12 cellular contexts compared by ENCODE assay signal in the genomic region with DNA sequence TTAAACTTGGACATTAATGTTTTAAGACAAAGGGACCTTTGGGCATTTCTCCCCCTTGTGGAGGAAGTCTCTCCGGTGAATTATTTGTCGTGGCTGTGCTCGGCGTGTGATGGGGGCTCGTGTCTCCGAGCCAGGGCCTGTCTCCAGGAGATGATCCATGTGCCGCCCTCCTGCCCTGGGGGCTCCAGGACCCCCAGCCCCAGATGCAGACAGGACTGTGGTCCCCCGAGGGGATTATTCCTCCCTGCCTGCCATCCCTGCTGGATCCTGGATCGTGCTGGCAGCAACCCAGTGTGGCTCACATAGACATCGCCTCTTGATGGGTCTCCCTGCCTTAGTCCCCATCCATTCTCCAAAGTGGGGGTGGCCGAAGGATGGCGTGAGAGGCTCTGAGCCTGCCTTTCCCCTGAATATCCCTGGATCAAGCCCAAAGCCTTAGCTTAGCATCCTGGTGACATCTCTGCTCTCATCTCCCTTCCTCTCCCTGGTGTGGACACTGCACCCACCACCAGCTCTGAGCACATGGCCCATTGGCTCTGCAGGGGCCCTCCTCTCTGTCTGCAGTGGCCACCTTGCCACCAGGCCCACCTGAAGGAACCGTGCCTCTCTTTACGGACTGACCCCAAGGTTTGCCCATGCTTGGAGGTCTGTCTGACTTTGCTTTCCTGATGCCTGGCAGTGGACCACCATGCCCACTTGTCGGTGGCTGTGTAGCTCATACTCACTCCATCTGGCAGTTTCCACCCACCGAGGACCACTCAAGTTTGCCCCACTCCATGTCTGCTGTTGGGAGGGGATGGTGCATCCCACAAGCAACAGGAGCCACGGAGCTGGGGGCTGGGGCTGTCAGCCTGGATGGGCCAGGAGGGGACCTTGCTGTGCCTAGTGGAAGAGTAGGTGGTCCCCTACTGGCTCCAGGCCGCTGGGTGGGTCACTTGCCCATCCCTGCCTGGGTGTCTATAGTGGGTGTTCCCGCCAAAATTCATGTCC. TPM values are rescaled to one million over a fixed set of nuclear protein-coding genes. Genes with fewer than 3 reads are reported as not detected.
A peak's percentile ranks its signal among the peaks of the same experiment; 100 is the strongest.
DNase-seq lines count a peak whose midpoint lies in the region; ATAC-seq, FAIRE-seq and TF ChIP-seq lines count a peak whose summit lies in the region.
"Had no signal": no experiment of that assay in that cellular context is flagged by ENCODE, and none has a peak within 500 bp of the region (broad histone marks: within the 10 kb centered on the region; RNA-seq: fewer than 3 reads in every experiment).

No MANE protein-coding gene starts in this region.

- POLR2A ChIA-PET in AG04449 (lab: Yijun Ruan, JAX) = no interaction called here
- POLR2A ChIA-PET in naive thymus-derived CD4-positive, alpha-beta T cell (lab: Charles Lee) = no interaction called here

- H3K4me3 Mint-ChIP-seq in GM23338 = no peak overlapping the region
- H3K4me3 Mint-ChIP-seq in naive thymus-derived CD4-positive, alpha-beta T cell = peak overlapping the region in 2 of 10 donors; percentile 19 to 25
- no peak overlapping the region for H3K4me3 Mint-ChIP-seq in activated CD4-positive, alpha-beta T cell treated with anti-CD3 and anti-CD28 coated beads, Interleukin-2, amount 10 ng/mL, durations not matched to agents 24 days and 14 days

- H2AFZ ChIP-seq in GM23338 = peak overlapping the region; percentile 84; the same call in 1 of the 2 replicates

- H3F3A ChIP-seq in GM23338 (replicated peaks; ENCODE audit: low read depth) = no peaks in the 10 kb centered on the region

- peak; percentile 52 for ATAC-seq in GM23338
- ATAC-seq in naive thymus-derived CD4-positive, alpha-beta T cell = no peak
- ATAC-seq in GM18517 (IDR thresholded peaks at IDR 0.05; ENCODE audit: unreplicated experiment) = no peak
- ATAC-seq in GM21825 (IDR thresholded peaks at IDR 0.05; ENCODE audit: unreplicated experiment) = no peak
- ATAC-seq: lower lobe of right lung had no signal

- H3K56ac ChIP-seq in mesendoderm (ENCODE audit: low read length) = no peak overlapping the region

- H3K23ac ChIP-seq in mesendoderm (ENCODE audit: low read length) = no peak overlapping the region

- H3K4me3 ChIP-seq in AG04449 (ENCODE audit: low read depth, low read length) (no peak overlapping the region), GM23338 (no peak overlapping the region), bronchial epithelial cell (ENCODE audit: low read depth, low read length) (no peak overlapping the region), mesendoderm (ENCODE audit: low read length) (no peak overlapping the region)
- no peak overlapping the region for H3K4me3 ChIP-seq in naive thymus-derived CD4-positive, alpha-beta T cell (ENCODE audit: low read length)
- H3K4me3 ChIP-seq: lower lobe of right lung had no signal

- H4K20me1 ChIP-seq in GM23338 (replicated peaks; ENCODE audit: insufficient read depth) = no peaks in the 10 kb centered on the region

- no peaks in the 10 kb centered on the region for H3K79me2 ChIP-seq in GM23338 (replicated peaks; ENCODE audit: insufficient read depth)
- H3K79me2 ChIP-seq in mesendoderm (ENCODE audit: control insufficient read depth, insufficient read depth, low read length) = no peaks in the 10 kb centered on the region

- H3K9me2 ChIP-seq in GM23338 (ENCODE audit: insufficient read depth) = peaks cover 6% of the 10 kb centered on the region; the same call in 1 of the 2 replicates

- H3K36me3 ChIP-seq in GM23338 (ENCODE audit: insufficient read depth) = no peaks in the 10 kb centered on the region
- no peaks in the 10 kb centered on the region for H3K36me3 ChIP-seq in bronchial epithelial cell (ENCODE audit: control insufficient read depth, insufficient read depth, low read length)
- no peaks in the 10 kb centered on the region for H3K36me3 ChIP-seq in mesendoderm (ENCODE audit: control insufficient read depth, insufficient read depth, low read length)
- H3K36me3 ChIP-seq in naive thymus-derived CD4-positive, alpha-beta T cell (ENCODE audit: control insufficient read depth in 2 of 3, insufficient read depth in 3 of 3, low read length in 3 of 3) = no peaks in the 10 kb centered on the region
- H3K36me3 ChIP-seq: lower lobe of right lung had no signal

- H3K27ac Mint-ChIP-seq in GM23338 = no peak overlapping the region
- H3K27ac Mint-ChIP-seq in naive thymus-derived CD4-positive, alpha-beta T cell = no peak overlapping the region
- H3K27ac Mint-ChIP-seq in activated CD4-positive, alpha-beta T cell treated with anti-CD3 and anti-CD28 coated beads, Interleukin-2, amount 10 ng/mL, durations not matched to agents 24 days and 14 days = no peak overlapping the region

- H2AK5ac ChIP-seq in mesendoderm (ENCODE audit: low read length) = no peak overlapping the region

- no peak overlapping the region for H3K4ac ChIP-seq in mesendoderm (ENCODE audit: low read depth, low read length)

- FAIRE-seq in bronchial epithelial cell (lab: Jason Lieb, UNC) = no peak

- H2BK120ac ChIP-seq in mesendoderm (ENCODE audit: low read depth, low read length) = no peak overlapping the region

- no peak overlapping the region for H4K8ac ChIP-seq in mesendoderm (ENCODE audit: low read depth, low read length)

- no peak for DNase-seq in AG04449 (ENCODE audit: low read depth, low spot score)
- peak; percentile 53 for DNase-seq in GM23338 (ENCODE audit: low spot score)
- DNase-seq in bronchial epithelial cell (ENCODE audit: low read depth) = no peak
- peak; percentile 29 for DNase-seq in mesendoderm
- DNase-seq in naive thymus-derived CD4-positive, alpha-beta T cell = no peak
- no peak for DNase-seq in activated CD4-positive, alpha-beta T cell treated with anti-CD3 and anti-CD28 coated beads, Interleukin-2, amount 10 ng/mL, durations not matched to agents 24 days and 14 days
- DNase-seq: Calu3, lower lobe of right lung, NCI-H526 treated with DMSO at 0.1 percent for 48 hours had no signal

- no peak overlapping the region for H3K18ac ChIP-seq in mesendoderm (ENCODE audit: low read length)

- no peak overlapping the region for H2BK15ac ChIP-seq in mesendoderm (replicated peaks; ENCODE audit: low read depth)

- peaks cover 10% of the 10 kb centered on the region for H3K4me1 Mint-ChIP-seq in GM23338
- H3K4me1 Mint-ChIP-seq in naive thymus-derived CD4-positive, alpha-beta T cell = peaks cover 5 to 29% (median 11%) of the 10 kb centered on the region in 7 donors
- H3K4me1 Mint-ChIP-seq in activated CD4-positive, alpha-beta T cell treated with anti-CD3 and anti-CD28 coated beads, Interleukin-2, amount 10 ng/mL, durations not matched to agents 24 days and 14 days = peaks cover 20% of the 10 kb centered on the region

- CTCF ChIA-PET in AG04449 (lab: Yijun Ruan, JAX) = interaction anchor here (1.2 to 2.3 kb wide), 2 partner anchors 81 kb away, joined by 5 to 6 read pairs; no protein-coding TSS in a partner anchor
- CTCF ChIA-PET in naive thymus-derived CD4-positive, alpha-beta T cell (lab: Charles Lee) = no interaction called here

- intact Hi-C loops in naive thymus-derived CD4-positive, alpha-beta T cell (cut with micrococcal nuclease) = loop anchor here in 1 of 2 donors (5.0 kb wide), 1 partner anchor 90 kb away; no protein-coding TSS in a partner anchor
- intact Hi-C loops in activated CD4-positive, alpha-beta T cell treated with anti-CD3 and anti-CD28 coated beads, Interleukin-2, amount 10 ng/mL, durations not matched to agents 24 days and 14 days (cut with micrococcal nuclease) = loop anchor here (1.0 kb wide), 1 partner anchor 27 kb away; no protein-coding TSS in a partner anchor

- no peaks in the 10 kb centered on the region for H3K36me3 Mint-ChIP-seq in GM23338 (ENCODE audit: low read depth)
- peaks cover 0 to 5% (median 0%) of the 10 kb centered on the region in 5 donors for H3K36me3 Mint-ChIP-seq in naive thymus-derived CD4-positive, alpha-beta T cell
- H3K36me3 Mint-ChIP-seq in activated CD4-positive, alpha-beta T cell treated with anti-CD3 and anti-CD28 coated beads, Interleukin-2, amount 10 ng/mL, durations not matched to agents 24 days and 14 days (ENCODE audit: low read depth) = no peaks in the 10 kb centered on the region

- H3K9me3 Mint-ChIP-seq in GM23338 = peaks cover 3% of the 10 kb centered on the region; the same call in 2 of the 3 replicates
- H3K9me3 Mint-ChIP-seq in naive thymus-derived CD4-positive, alpha-beta T cell = peaks cover 0 to 9% (median 4%) of the 10 kb centered on the region in 11 donors
- peaks cover 8% of the 10 kb centered on the region for H3K9me3 Mint-ChIP-seq in activated CD4-positive, alpha-beta T cell treated with anti-CD3 and anti-CD28 coated beads, Interleukin-2, amount 10 ng/mL, durations not matched to agents 24 days and 14 days

- WGBS in mesendoderm (ENCODE audit: extremely low coverage, insufficient coverage, low lambda C conversion rate) = no CpG with 5 or more reads among the region's 19 CpGs

- no peak overlapping the region for H3K4me2 ChIP-seq in GM23338
- H3K4me2 ChIP-seq in mesendoderm (ENCODE audit: low read length) = no peak overlapping the region

- TF ChIP-seq CTCF in AG04449 (IDR thresholded peaks at IDR 0.05; ENCODE audit: insufficient read depth, low read length, missing control alignments) (peak; percentile 26), GM23338 (conservative IDR thresholded peaks at IDR 0.05; ENCODE audit: low read depth in 2 of 2) (peak; percentile 46 to 52), bronchial epithelial cell (IDR thresholded peaks at IDR 0.05; ENCODE audit: insufficient read depth, low read length, severe bottlenecking) (peak; percentile 12)

- peaks cover 10% of the 10 kb centered on the region for H3K27me3 Mint-ChIP-seq in GM23338 (ENCODE audit: insufficient read depth, low read depth, poor library complexity)
- H3K27me3 Mint-ChIP-seq in naive thymus-derived CD4-positive, alpha-beta T cell = peaks cover 0 to 10% (median 0%) of the 10 kb centered on the region in 5 donors
- H3K27me3 Mint-ChIP-seq in activated CD4-positive, alpha-beta T cell treated with anti-CD3 and anti-CD28 coated beads, Interleukin-2, amount 10 ng/mL, durations not matched to agents 24 days and 14 days = peaks cover 11% of the 10 kb centered on the region

- H3K27me3 ChIP-seq in GM23338 (ENCODE audit: insufficient read depth) = no peaks in the 10 kb centered on the region
- peaks cover 2% of the 10 kb centered on the region for H3K27me3 ChIP-seq in bronchial epithelial cell (ENCODE audit: control insufficient read depth, insufficient read depth, low read length)
- no peaks in the 10 kb centered on the region for H3K27me3 ChIP-seq in mesendoderm (ENCODE audit: insufficient read depth, low read length, poor library complexity)
- H3K27me3 ChIP-seq in naive thymus-derived CD4-positive, alpha-beta T cell (ENCODE audit: control insufficient read depth in 2 of 2, insufficient read depth in 2 of 2, low read length in 2 of 2) = no peaks in the 10 kb centered on the region

- H4K5ac ChIP-seq in mesendoderm (ENCODE audit: low read length) = no peak overlapping the region

- H3K27ac ChIP-seq in GM23338 (ENCODE audit: low read depth) = no peak overlapping the region
- no peak overlapping the region for H3K27ac ChIP-seq in mesendoderm (ENCODE audit: low read depth, low read length)
- no peak overlapping the region for H3K27ac ChIP-seq in naive thymus-derived CD4-positive, alpha-beta T cell (ENCODE audit: low read depth, low read length)
- H3K27ac ChIP-seq: lower lobe of right lung had no signal

- no peak overlapping the region for H2BK5ac ChIP-seq in mesendoderm (ENCODE audit: low read length)

- H3K4me1 ChIP-seq in GM23338 (ENCODE audit: insufficient read depth) = no peaks in the 10 kb centered on the region
- no peaks in the 10 kb centered on the region for H3K4me1 ChIP-seq in mesendoderm (ENCODE audit: control insufficient read depth, low read depth, low read length)
- H3K4me1 ChIP-seq in naive thymus-derived CD4-positive, alpha-beta T cell (ENCODE audit: control insufficient read depth in 2 of 2, insufficient read depth in 2 of 2, low read length in 2 of 2) = no peaks in the 10 kb centered on the region
- H3K4me1 ChIP-seq: lower lobe of right lung had no signal

- H3K9ac ChIP-seq in mesendoderm (ENCODE audit: low read length) = no peak overlapping the region

- H3K79me1 ChIP-seq in mesendoderm (ENCODE audit: low read length) = no peaks in the 10 kb centered on the region

- no peaks in the 10 kb centered on the region for H3K9me3 ChIP-seq in naive thymus-derived CD4-positive, alpha-beta T cell (ENCODE audit: control insufficient read depth in 2 of 3, low read length in 3 of 3)
- H3K9me3 ChIP-seq: lower lobe of right lung had no signal

RNA-seq across cellular contexts. Expression of a gene that starts 56.7 kb away (rescaled TPM):
- 0.38 TPM in 1 of 2 replicates, not detected in the other for total RNA-seq in GM23338 (2014; rRNA removed; shearing (Covaris generic))
- polyA plus RNA-seq in GM23338 (2016; fragmentation: Nextera tagmentation; extraction: Ambion mirVana) = not detected in 2 replicates
- 0.26 and 0.38 TPM in 2 replicates for total RNA-seq in bronchial epithelial cell
- not detected for polyA plus RNA-seq in mesendoderm (2013, experiment 1 of 2)
- polyA plus RNA-seq in mesendoderm (2013, experiment 2 of 2) = 0.11 TPM
- total RNA-seq in naive thymus-derived CD4-positive, alpha-beta T cell = under 1 TPM; 0.13 to 0.73 (median 0.70) TPM
- not detected for polyA plus RNA-seq in naive thymus-derived CD4-positive, alpha-beta T cell
- 0.21 and 0.43 TPM in 2 replicates for total RNA-seq in activated CD4-positive, alpha-beta T cell treated with anti-CD3 and anti-CD28 coated beads, Interleukin-2, amount 10 ng/mL, durations not matched to agents 24 days and 14 days
- total RNA-seq: lower lobe of right lung, MCF 10A had no signal

Comparison
In these comparisons a context has a peak if more than half of its experiments do, and no peak if none do; other contexts are left out.
1. DNase-seq: peak in GM23338 (single experiment) and mesendoderm (single experiment); none in AG04449 (single experiment), bronchial epithelial cell (single experiment), naive thymus-derived CD4-positive, alpha-beta T cell (0 of 9) and activated CD4-positive, alpha-beta T cell treated with anti-CD3 and anti-CD28 coated beads, Interleukin-2, amount 10 ng/mL, durations not matched to agents 24 days and 14 days (single experiment).
2. Peak in every context shown above with its lines, with median percentiles within 50 percentile points of each other: CTCF ChIP-seq.